ENCODE assay signal across 10 cellular contexts in the genomic region with DNA sequence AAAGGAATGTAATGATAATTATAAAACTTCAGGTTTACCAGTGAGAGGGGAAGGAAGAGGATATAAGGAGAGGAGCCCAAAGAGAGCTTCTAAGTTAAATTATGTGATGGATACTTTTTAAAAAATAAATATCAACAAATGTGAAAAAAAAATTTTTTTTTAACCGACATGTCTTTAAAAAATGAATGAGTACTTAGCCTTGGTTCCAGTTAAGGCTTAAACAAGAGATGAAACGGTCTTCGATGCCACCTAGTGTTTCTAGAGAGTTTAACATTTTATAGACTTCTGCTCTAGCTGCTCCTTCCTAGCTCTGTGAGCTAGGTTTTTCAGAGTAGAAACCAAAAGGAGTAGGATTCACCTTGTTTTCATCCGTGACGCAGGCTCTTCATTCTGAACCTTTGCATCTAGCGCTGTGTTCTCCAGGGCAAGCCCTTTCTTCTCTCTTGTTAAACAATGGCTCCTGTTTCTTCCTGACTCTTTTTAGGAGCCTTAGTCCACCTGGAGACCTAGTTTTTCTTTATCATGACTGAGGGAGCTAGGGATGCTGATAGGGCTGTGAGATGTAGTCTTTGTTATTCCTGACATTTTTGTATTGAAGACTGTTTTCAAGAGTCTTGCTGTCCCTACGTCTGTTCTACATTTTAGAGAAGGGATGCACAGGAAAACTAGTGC. TPM values are rescaled to one million over a fixed set of nuclear protein-coding genes. Genes with fewer than 3 reads are reported as not detected.
DNase-seq lines count a peak whose midpoint lies in the region; ATAC-seq, FAIRE-seq and TF ChIP-seq lines count a peak whose summit lies in the region.
"Had no signal": no experiment of that assay in that cellular context is flagged by ENCODE, and none has a peak within 500 bp of the region (broad histone marks: within the 10 kb centered on the region; RNA-seq: fewer than 3 reads in every experiment).

No MANE protein-coding gene starts in this region.

- FAIRE-seq in endothelial cell of umbilical vein (lab: Jason Lieb, UNC) = peak; percentile 78
- FAIRE-seq: TTC549 had no signal

- no peaks in the 10 kb centered on the region for H3K27me3 Mint-ChIP-seq in nephron (ENCODE audit: low read depth)

- H3K9me1 ChIP-seq in endothelial cell of umbilical vein (replicated peaks; ENCODE audit: control insufficient read depth, extremely low read depth, insufficient read depth, low read length) = no peaks in the 10 kb centered on the region

- H4K20me1 ChIP-seq in PC-9 (ENCODE audit: insufficient read depth) = no peaks in the 10 kb centered on the region; the same call in 1 of the 2 replicates
- H4K20me1 ChIP-seq in endothelial cell of umbilical vein (replicated peaks; ENCODE audit: control insufficient read depth, extremely low read depth, insufficient read depth, low read length) = no peaks in the 10 kb centered on the region

- no peaks in the 10 kb centered on the region for H3K9me3 Mint-ChIP-seq in nephron

- ATAC-seq in HG03457 (IDR thresholded peaks at IDR 0.05; ENCODE audit: unreplicated experiment) (no peak), HG03175 (IDR thresholded peaks at IDR 0.05; ENCODE audit: unreplicated experiment) (no peak)

- no peak overlapping the region for H3K27ac Mint-ChIP-seq in nephron

- H2AFZ ChIP-seq in PC-9 (no peak overlapping the region), endothelial cell of umbilical vein (ENCODE audit: low read depth, low read length) (no peak overlapping the region)

- TF ChIP-seq POLR2A in endothelial cell of umbilical vein (IDR thresholded peaks at IDR 0.05; ENCODE audit: low read depth, low read length) = no peak

- no TSS peak for BruUV-seq in PC-9 (replicated peaks; lab: Mats Ljungman, UMichigan)
- no TSS peak for BruUV-seq in endothelial cell of umbilical vein (replicated peaks; lab: Mats Ljungman, UMichigan)

- H3K9me3 ChIP-seq in PC-9 (ENCODE audit: insufficient read depth, low read depth) (no peaks in the 10 kb centered on the region), endothelial cell of umbilical vein (replicated peaks; ENCODE audit: control insufficient read depth, insufficient read depth, low read length) (no peaks in the 10 kb centered on the region)

- TF ChIP-seq CTCF in PC-9 (conservative IDR thresholded peaks at IDR 0.05) = peak; percentile 78
- peak; percentile 15 to 43 for TF ChIP-seq CTCF in endothelial cell of umbilical vein (IDR thresholded peaks at IDR 0.05; ENCODE audit: extremely low read depth in 1 of 2, insufficient read depth in 1 of 2, low read depth in 1 of 2, low read length in 2 of 2)
- TF ChIP-seq CTCF in nephron (IDR thresholded peaks at IDR 0.05; ENCODE audit: unreplicated experiment in 3 of 3) = peak; percentile 67 to 74 (median 72)
- no peak for TF ChIP-seq CTCF in GM20000 (IDR thresholded peaks at IDR 0.05; ENCODE audit: extremely low read depth, missing control alignments)

- H3K79me2 ChIP-seq in PC-9 (ENCODE audit: low read depth) = no peaks in the 10 kb centered on the region
- H3K79me2 ChIP-seq in endothelial cell of umbilical vein (ENCODE audit: control insufficient read depth, insufficient read depth, low read length) = no peaks in the 10 kb centered on the region

- H3K4me1 ChIP-seq in PC-9 (replicated peaks; ENCODE audit: insufficient read depth) (no peaks in the 10 kb centered on the region), endothelial cell of umbilical vein (ENCODE audit: control insufficient read depth, extremely low read depth, insufficient read depth, low read length) (no peaks in the 10 kb centered on the region)

- dilution Hi-C loops in endothelial cell of umbilical vein (cut with MboI; ENCODE audit: extremely low pct_ligation_motif_present, low sequenced_read_pairs) = no loop called here

- no peak overlapping the region for H3K4me3 Mint-ChIP-seq in nephron

- CTCF ChIA-PET in PC-9 (lab: Charles Lee) = interaction anchor here (0.5 to 1.0 kb wide), 2 partner anchors 91 to 245 kb away, joined by 4 to 8 read pairs; no protein-coding TSS in a partner anchor
- CTCF ChIA-PET in endothelial cell of umbilical vein (lab: Charles Lee) = interaction anchor here (1.0 to 1.4 kb wide), 10 partner anchors 11 to 248 kb away, joined by 3 to 22 read pairs (median 4); no protein-coding TSS in a partner anchor

- H3K9ac ChIP-seq in endothelial cell of umbilical vein (replicated peaks; ENCODE audit: extremely low read depth, insufficient read depth, low read length) = no peak overlapping the region

- intact Hi-C loops in PC-9 (cut with micrococcal nuclease; ENCODE audit: unreplicated experiment) = loop anchor here (1.0 kb wide), 2 partner anchors 245 to 313 kb away; no protein-coding TSS in a partner anchor
- intact Hi-C loops in endothelial cell of umbilical vein (cut with micrococcal nuclease) = loop anchor here (1.0 to 5.0 kb wide), 4 partner anchors 129 to 312 kb away; a partner anchor contains a TSS

- no peaks in the 10 kb centered on the region for H3K9me2 ChIP-seq in PC-9 (ENCODE audit: insufficient read depth)

- H3K4me2 ChIP-seq in PC-9 (no peak overlapping the region), endothelial cell of umbilical vein (ENCODE audit: insufficient read depth, low read length) (no peak overlapping the region)

- DNase-seq in EL (peak; percentile 57), PC-9 (peak in 1 of 2 experiments; percentile 57), endothelial cell of umbilical vein (ENCODE audit: low read depth, low spot score) (peak; percentile 80), GM20000 (ENCODE audit: low spot score) (no peak)
- peak; percentile 66 for DNase-seq in Jurkat, Clone E6-1 (ENCODE audit: low read depth, low spot score)

- POLR2A ChIA-PET in PC-9 (lab: Charles Lee; ENCODE audit: unreplicated experiment) = no interaction called here
- POLR2A ChIA-PET in endothelial cell of umbilical vein (lab: Charles Lee) = no interaction called here

- H3K36me3 Mint-ChIP-seq in nephron (ENCODE audit: low read depth) = peaks cover 30% of the 10 kb centered on the region

- H3K4me1 Mint-ChIP-seq in nephron = no peaks in the 10 kb centered on the region

- no peak overlapping the region for H3K4me3 ChIP-seq in Jurkat, Clone E6-1 (ENCODE audit: low read length)
- no peak overlapping the region for H3K4me3 ChIP-seq in PC-9
- no peak overlapping the region for H3K4me3 ChIP-seq in endothelial cell of umbilical vein (replicated peaks in 1 of 3; ENCODE audit: insufficient read depth in 1 of 3, low read depth in 1 of 3, low read length in 3 of 3)
- H3K4me3 ChIP-seq: skin epidermis had no signal

- H3K36me3 ChIP-seq in PC-9 (ENCODE audit: low read depth) (peaks cover 3% of the 10 kb centered on the region; the same call in 1 of the 2 replicates), endothelial cell of umbilical vein (ENCODE audit: control insufficient read depth in 2 of 2, extremely low read depth in 1 of 2, insufficient read depth in 2 of 2, low read length in 2 of 2) (no peaks in the 10 kb centered on the region)

- H3K27ac ChIP-seq in PC-9 = no peak overlapping the region
- H3K27ac ChIP-seq in endothelial cell of umbilical vein (ENCODE audit: insufficient read depth, low read depth, low read length) = no peak overlapping the region
- H3K27ac ChIP-seq: skin epidermis had no signal

- H3K27me3 ChIP-seq in PC-9 (ENCODE audit: insufficient read depth, low read depth) (no peaks in the 10 kb centered on the region), endothelial cell of umbilical vein (ENCODE audit: control insufficient read depth in 2 of 2, insufficient read depth in 2 of 2, low read length in 2 of 2) (no peaks in the 10 kb centered on the region)

- H3F3A ChIP-seq in PC-9 (ENCODE audit: insufficient read depth, low read depth) = no peaks in the 10 kb centered on the region

TF ChIP-seq in endothelial cell of umbilical vein, 7 proteins besides CTCF, POLR2A, EP300 and RAD21:
- TF ChIP-seq MYC (IDR thresholded peaks at IDR 0.05; ENCODE audit: low read depth, low read length) (no peak), FOS (IDR thresholded peaks at IDR 0.05; ENCODE audit: borderline replicate concordance, insufficient read depth, low read length) (no peak), GATA2 (IDR thresholded peaks at IDR 0.05; ENCODE audit: insufficient read depth, insufficient read length, low read depth, low read length) (no peak), EZH2 (IDR thresholded peaks at IDR 0.05; ENCODE audit: borderline replicate concordance, low read depth, low read length, severe bottlenecking) (no peak), POLR2AphosphoS5 (IDR thresholded peaks at IDR 0.05; ENCODE audit: insufficient read depth, low read depth, low read length) (no peak), JUN (IDR thresholded peaks at IDR 0.05; ENCODE audit: borderline replicate concordance, insufficient read depth, insufficient read length, low read depth) (no peak)
- TF ChIP-seq, protein P1, sequence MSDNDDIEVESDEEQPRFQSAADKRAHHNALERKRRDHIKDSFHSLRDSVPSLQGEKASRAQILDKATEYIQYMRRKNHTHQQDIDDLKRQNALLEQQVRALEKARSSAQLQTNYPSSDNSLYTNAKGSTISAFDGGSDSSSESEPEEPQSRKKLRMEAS (IDR thresholded peaks at IDR 0.05; ENCODE audit: insufficient read depth, insufficient read length) = no peak
TF ChIP-seq in endothelial cell of umbilical vein: peak in this region for 0.

RNA-seq across cellular contexts. Expression of a gene that starts 42.4 kb away (rescaled TPM):
- polyA plus RNA-seq in Jurkat, Clone E6-1 (2012; ENCODE audit: insufficient read depth, insufficient read length) = not detected
- total RNA-seq in PC-9 (2021) (0.65 and 1.1 TPM in 2 replicates), endothelial cell of umbilical vein (1.7 and 1.9 TPM in 2 replicates)
- polyA plus RNA-seq in endothelial cell of umbilical vein = 0.13 TPM in 1 of 2 replicates, not detected in the other
- not detected in 2 replicates for polyA plus RNA-seq in endothelial cell of umbilical vein (2011; cell fraction: cytosol; rRNA removed)
- polyA plus RNA-seq in endothelial cell of umbilical vein (2011; cell fraction: nucleus; rRNA removed) = 2.4 and 3.2 TPM in 2 replicates
- polyA plus RNA-seq in endothelial cell of umbilical vein (2012) = not detected in 2 replicates
- 0.85 and 1.7 TPM in 2 replicates for polyA minus RNA-seq in endothelial cell of umbilical vein
- not detected for polyA minus RNA-seq in endothelial cell of umbilical vein (2011; cell fraction: cytosol; rRNA and poly(A)+ RNA removed)
- polyA minus RNA-seq in endothelial cell of umbilical vein (2011; cell fraction: nucleus; rRNA and poly(A)+ RNA removed) = 1.3 and 2.8 TPM in 2 replicates

RNA-seq across cellular contexts. Expression of a gene that starts 44.9 kb away (rescaled TPM):
- polyA plus RNA-seq in Jurkat, Clone E6-1 (2012; ENCODE audit: insufficient read depth, insufficient read length) = 74.0 TPM
- 58.3 and 84.9 TPM in 2 replicates for total RNA-seq in PC-9 (2021)
- total RNA-seq in endothelial cell of umbilical vein = 41.2 and 43.9 TPM in 2 replicates
- 41.0 and 48.7 TPM in 2 replicates for polyA plus RNA-seq in endothelial cell of umbilical vein
- polyA plus RNA-seq in endothelial cell of umbilical vein (2011; cell fraction: cytosol; rRNA removed) = 39.0 and 48.8 TPM in 2 replicates
- polyA plus RNA-seq in endothelial cell of umbilical vein (2011; cell fraction: nucleus; rRNA removed) = 17.1 and 18.0 TPM in 2 replicates
- polyA plus RNA-seq in endothelial cell of umbilical vein (2012) = 40.9 and 42.0 TPM in 2 replicates
- 12.5 and 16.1 TPM in 2 replicates for polyA minus RNA-seq in endothelial cell of umbilical vein
- polyA minus RNA-seq in endothelial cell of umbilical vein (2011; cell fraction: cytosol; rRNA and poly(A)+ RNA removed) = 23.8 TPM
- 2.9 and 4.5 TPM in 2 replicates for polyA minus RNA-seq in endothelial cell of umbilical vein (2011; cell fraction: nucleus; rRNA and poly(A)+ RNA removed)
